Comparison of ENCODE assay signal across 8 cellular contexts in genomic region chr17:51153210-51154072, GRCh38. TPM values are rescaled to one million over a fixed set of nuclear protein-coding genes. Genes with fewer than 3 reads are reported as not detected.
A peak's percentile ranks its signal among the peaks of the same experiment; 100 is the strongest.
DNase-seq lines count a peak whose midpoint lies in the region; ATAC-seq, FAIRE-seq and TF ChIP-seq lines count a peak whose summit lies in the region.

NME1 (plus strand) TSS chr17:51153559; CDS start chr17:51155655, 2,096 bp downstream.

- H3K4me3 ChIP-seq in GM12865 (ENCODE audit: low read depth, low read length) (peak within 1 kb of the TSS; percentile 77), pancreas (peak within 1 kb of the TSS; percentile 64 to 77 (median 74)), tibial nerve (peak within 1 kb of the TSS; percentile 42 to 81 (median 60))

- H3K4me1 ChIP-seq in pancreas (peaks cover 0 to 10% (median 7%) of the 10 kb centered on the region in 3 donors), tibial nerve (peaks cover 2 to 26% (median 11%) of the 10 kb centered on the region in 4 donors)

- WGBS in pancreas, 2 donors, result 0% methylated on average over 60 of the region's 60 CpGs
- WGBS in tibial nerve, 2 donors, result 0 to 1% methylated on average over 60 of the region's 60 CpGs

- TF ChIP-seq CTCF in GM12865 (IDR thresholded peaks at IDR 0.05; ENCODE audit: insufficient read depth, low read depth, low read length, missing control alignments) (peak; percentile 77), pancreas (IDR thresholded peaks at IDR 0.05) (peak; percentile 29 to 61 (median 40)), tibial nerve (IDR thresholded peaks at IDR 0.05) (peak; percentile 73 to 90 (median 78))

- ATAC-seq in HG02642 (IDR thresholded peaks at IDR 0.05; ENCODE audit: poor library complexity, unreplicated experiment), result peak; percentile 93
- peak; percentile 97 for ATAC-seq in Right ventricle myocardium superior (ENCODE audit: poor library complexity)
- peak; percentile 94 to 96 (median 96) for ATAC-seq in pancreas

- intact Hi-C loops in Right ventricle myocardium superior (cut with DNase I), result loop anchor here (2.0 kb wide), 1 partner anchor 153 kb away; no protein-coding TSS in a partner anchor
- intact Hi-C loops in pancreas (cut with DNase I), result loop anchor here in 2 of 3 donors (5.0 to 10.0 kb wide), 2 partner anchors 151 to 159 kb away; no protein-coding TSS in a partner anchor

- H3K27me3 ChIP-seq in pancreas (no peaks in the 10 kb centered on the region), tibial nerve (no peaks in the 10 kb centered on the region)

- H3K27ac ChIP-seq in pancreas, result peak within 1 kb of the TSS; percentile 57 to 88 (median 81)
- H3K27ac ChIP-seq in tibial nerve, result peak within 1 kb of the TSS; percentile 77 to 94 (median 87)

- DNase-seq in GM12865 (ENCODE audit: low read depth) (peak; percentile 99), NCI-H1105 (lab: John Stamatoyannopoulos, UW) (peak; percentile 96), SKM-1 treated with dmso at 0.1 percent for 144 hours (lab: John Stamatoyannopoulos, UW; ENCODE audit: unreplicated experiment) (peak; percentile 99), Right ventricle myocardium superior (peak; percentile 96), pancreas (peak; percentile 92 to 97 (median 97)), tibial nerve (ENCODE audit: low spot score in 2 of 2) (peak; percentile 86 to 96)
- peak; percentile 96 for DNase-seq in activated naive CD8-positive, alpha-beta T cell treated with anti-CD3 and anti-CD28 coated beads, Interleukin-2, amount 50 U/mL, for 16 hours (ENCODE audit: low read depth, low spot score)

- TF ChIP-seq EP300 in tibial nerve (IDR thresholded peaks at IDR 0.05), result peak; percentile 96 to 97

- no peaks in the 10 kb centered on the region for H3K36me3 ChIP-seq in pancreas
- H3K36me3 ChIP-seq in tibial nerve, result peaks cover 0 to 23% (median 0%) of the 10 kb centered on the region in 3 donors

- H3K9me3 ChIP-seq in pancreas, result no peaks in the 10 kb centered on the region
- no peaks in the 10 kb centered on the region for H3K9me3 ChIP-seq in tibial nerve

- peak; percentile 22 to 40 for TF ChIP-seq POLR2A in tibial nerve (IDR thresholded peaks at IDR 0.05)

- FAIRE-seq in pancreas (lab: Jason Lieb, UNC), result peak; percentile 87

RNA-seq across cellular contexts. Expression of gene NME1, which starts in this region (rescaled TPM):
- total RNA-seq in Right ventricle myocardium superior (21.1 TPM), pancreas (10 to 100 TPM; 15.6 to 49.1 (median 34.8) TPM), tibial nerve (100 to 1,000 TPM in 1 of 4 donors, 10 to 100 TPM in 3; 12.7 to 105 (median 38.7) TPM)
- polyA plus RNA-seq in pancreas, result 10 to 100 TPM; 43.6 to 57.1 TPM

Comparison
In these comparisons a context has a peak if more than half of its experiments do, and no peak if none do; other contexts are left out.
1. Peak in every context shown above with its lines: DNase-seq, ATAC-seq, H3K4me3 ChIP-seq and H3K27ac ChIP-seq.